30 cellular contexts compared by ENCODE assay signal in genomic region chr11:130031945-130032344, GRCh38.
"Had no signal": no experiment of that assay in that cellular context is flagged by ENCODE, and none has a peak within 500 bp of the region (broad histone marks: within the 10 kb centered on the region; RNA-seq: fewer than 3 reads in every experiment).

No MANE protein-coding gene starts in this region.

- FAIRE-seq: colon had no signal

- H3K9ac ChIP-seq: parathyroid adenoma had no signal

- H2AFZ ChIP-seq: hepatocyte, parathyroid adenoma had no signal

- H3K4me2 ChIP-seq: hepatocyte had no signal

- H3K79me2 ChIP-seq: hepatocyte, parathyroid adenoma had no signal

- H3K9me3 ChIP-seq: ascending aorta, gastrocnemius medialis, left ventricle myocardium inferior, right atrium auricular region, suprapubic skin, tibial artery, upper lobe of right lung had no signal

- DNase-seq: activated CD4-positive, alpha-beta memory T cell treated with anti-CD3 and anti-CD28 coated beads, Interleukin-2, amount 10 ng/mL, durations not matched to agents 7 days and 5 days; activated CD4-positive, alpha-beta T cell treated with anti-CD3 and anti-CD28 coated beads for 1 hour; activated CD4-positive, alpha-beta T cell treated with anti-CD3 and anti-CD28 coated beads, Interleukin-2, amount 10 ng/mL, durations not matched to agents 7 days and 5 days; activated CD8-positive, alpha-beta memory T cell treated with anti-CD3 and anti-CD28 coated beads, Interleukin-2, amount 50 U/mL, for 48 hours; activated gamma-delta T cell; activated naive CD4-positive, alpha-beta T cell treated with anti-CD3 and anti-CD28 coated beads, Interleukin-2, amount 10 ng/mL, durations not matched to agents 7 days and 5 days; activated naive CD8-positive, alpha-beta T cell treated with anti-CD3 and anti-CD28 coated beads, Interleukin-2, amount 10 ng/mL, durations not matched to agents 7 days and 5 days; activated T-cell treated with anti-CD3 and anti-CD28 coated beads, Interleukin-2, amount 50 U/mL, for 24 hours; dermis blood vessel endothelial cell; effector CD4-positive, alpha-beta T cell; gastrocnemius medialis; glutamatergic neuron; islet precursor cell; left ventricle myocardium inferior; naive B cell; nephron progenitor cell; nucleus accumbens; stimulated activated CD4-positive, alpha-beta T cell treated with anti-CD3 and anti-CD28 coated beads, Interleukin-15, amount 100 ng/mL, for 24 hours; stimulated activated CD4-positive, alpha-beta T cell treated with anti-CD3 and anti-CD28 coated beads, Interleukin-2, amount 100 ng/mL, for 24 hours; stimulated activated naive CD4-positive, alpha-beta T cell; T-helper 17 cell; tibial artery; upper lobe of right lung had no signal

- H3K4me1 ChIP-seq: ascending aorta, gastrocnemius medialis, left ventricle myocardium inferior, parathyroid adenoma, right atrium auricular region, suprapubic skin, tibial artery, upper lobe of right lung had no signal

- H3K4me3 ChIP-seq: ascending aorta, gastrocnemius medialis, hepatocyte, left ventricle myocardium inferior, lung, right atrium auricular region, suprapubic skin, tibial artery, upper lobe of right lung had no signal

- H3K36me3 ChIP-seq: ascending aorta, gastrocnemius medialis, left ventricle myocardium inferior, right atrium auricular region, suprapubic skin, tibial artery, upper lobe of right lung had no signal

- H3K27me3 ChIP-seq: ascending aorta, gastrocnemius medialis, hepatocyte, right atrium auricular region, suprapubic skin, tibial artery, upper lobe of right lung had no signal

- ATAC-seq: gastrocnemius medialis, T-helper 17 cell, upper lobe of right lung had no signal

- H3K27ac ChIP-seq: ascending aorta, gastrocnemius medialis, hepatocyte, left ventricle myocardium inferior, parathyroid adenoma, right atrium auricular region, suprapubic skin, tibial artery, upper lobe of right lung had no signal
